In genomic region chr7:16644987-16645592, GRCh38 we compare ENCODE assay signal across 1 cellular context.
TF ChIP-seq lines count a peak whose summit lies in the region.

No MANE protein-coding gene starts in this region.

TF ChIP-seq in GM12878, 131 proteins besides CTCF, POLR2A, EP300 and RAD21 (continued from another document):
- TF ChIP-seq WRNIP1 (IDR thresholded peaks at IDR 0.05; ENCODE audit: borderline replicate concordance, low read depth, low read length): 0 out of 2 replicates have a peak, but pooled peaks have one; percentile 56
